1 cellular context compared by ENCODE assay signal in the genomic region with DNA sequence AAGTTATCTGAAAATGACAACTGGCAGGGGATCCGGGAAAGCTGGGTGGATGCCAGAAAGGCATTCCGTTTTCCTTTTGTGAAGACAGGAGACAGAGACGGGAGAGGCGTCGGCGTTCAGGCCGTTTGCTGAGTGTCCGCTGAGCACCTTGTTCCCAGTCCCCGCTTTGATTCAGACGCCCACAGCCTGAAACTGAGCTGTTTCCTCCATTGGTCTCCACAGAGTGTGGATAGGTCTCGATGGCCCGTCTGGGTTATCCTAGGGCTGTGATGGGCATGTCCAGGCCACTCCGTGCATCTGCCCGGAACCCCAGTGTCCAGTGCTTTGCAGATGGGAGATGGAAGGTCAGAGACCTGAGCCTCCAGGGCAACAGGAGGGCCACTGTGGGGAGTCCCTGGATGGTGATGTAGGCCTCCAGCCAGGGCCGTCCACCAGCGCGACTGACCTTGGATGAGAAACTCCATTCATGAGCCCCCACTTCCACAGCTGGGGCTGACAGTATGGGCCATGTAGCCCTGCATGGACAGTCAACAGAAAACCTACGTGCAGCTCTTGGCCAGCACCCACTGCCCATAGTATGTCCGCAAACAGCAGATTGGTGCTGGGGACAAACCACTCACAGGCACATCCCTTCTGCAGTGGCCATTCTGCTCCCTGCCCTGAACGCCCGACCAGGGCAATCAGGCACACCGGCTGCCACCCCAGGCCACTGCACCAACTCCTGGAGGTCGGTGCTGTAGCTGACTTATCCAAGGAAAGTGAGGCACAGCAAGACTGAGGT.
TF ChIP-seq lines count a peak whose summit lies in the region.

No MANE protein-coding gene starts in this region.

TF ChIP-seq in IMR-90, 13 proteins besides CTCF, POLR2A, EP300 and RAD21:
- TF ChIP-seq MAFK (IDR thresholded peaks at IDR 0.05; ENCODE audit: low read depth, low read length) (no peak), BHLHE40 (IDR thresholded peaks at IDR 0.05; ENCODE audit: low read depth, low read length) (no peak), RCOR1 (IDR thresholded peaks at IDR 0.05; ENCODE audit: insufficient replicate concordance, low read length) (no peak), CHD1 (IDR thresholded peaks at IDR 0.05; ENCODE audit: low read depth, low read length) (no peak), MXI1 (IDR thresholded peaks at IDR 0.05; ENCODE audit: borderline replicate concordance, low read depth, low read length) (no peak), MAZ (IDR thresholded peaks at IDR 0.05; ENCODE audit: borderline replicate concordance, low read depth, low read length) (no peak), CEBPB (IDR thresholded peaks at IDR 0.05; ENCODE audit: low read depth, low read length) (no peak), RFX5 (IDR thresholded peaks at IDR 0.05; ENCODE audit: low read depth, low read length) (no peak), NFE2L2 (IDR thresholded peaks at IDR 0.05; ENCODE audit: low read depth, low read length) (no peak), SMC3 (IDR thresholded peaks at IDR 0.05; ENCODE audit: low read depth, low read length) (no peak), FOS (IDR thresholded peaks at IDR 0.05; ENCODE audit: low read depth, low read length) (no peak)
- TF ChIP-seq, protein P1, sequence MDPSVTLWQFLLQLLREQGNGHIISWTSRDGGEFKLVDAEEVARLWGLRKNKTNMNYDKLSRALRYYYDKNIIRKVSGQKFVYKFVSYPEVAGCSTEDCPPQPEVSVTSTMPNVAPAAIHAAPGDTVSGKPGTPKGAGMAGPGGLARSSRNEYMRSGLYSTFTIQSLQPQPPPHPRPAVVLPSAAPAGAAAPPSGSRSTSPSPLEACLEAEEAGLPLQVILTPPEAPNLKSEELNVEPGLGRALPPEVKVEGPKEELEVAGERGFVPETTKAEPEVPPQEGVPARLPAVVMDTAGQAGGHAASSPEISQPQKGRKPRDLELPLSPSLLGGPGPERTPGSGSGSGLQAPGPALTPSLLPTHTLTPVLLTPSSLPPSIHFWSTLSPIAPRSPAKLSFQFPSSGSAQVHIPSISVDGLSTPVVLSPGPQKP (IDR thresholded peaks at IDR 0.05; ENCODE audit: borderline replicate concordance, low read depth, low read length) = no peak
- TF ChIP-seq, protein P2, sequence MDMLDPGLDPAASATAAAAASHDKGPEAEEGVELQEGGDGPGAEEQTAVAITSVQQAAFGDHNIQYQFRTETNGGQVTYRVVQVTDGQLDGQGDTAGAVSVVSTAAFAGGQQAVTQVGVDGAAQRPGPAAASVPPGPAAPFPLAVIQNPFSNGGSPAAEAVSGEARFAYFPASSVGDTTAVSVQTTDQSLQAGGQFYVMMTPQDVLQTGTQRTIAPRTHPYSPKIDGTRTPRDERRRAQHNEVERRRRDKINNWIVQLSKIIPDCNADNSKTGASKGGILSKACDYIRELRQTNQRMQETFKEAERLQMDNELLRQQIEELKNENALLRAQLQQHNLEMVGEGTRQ (IDR thresholded peaks at IDR 0.05; ENCODE audit: low read depth, low read length) = no peak
